22 cellular contexts compared by ENCODE assay signal in genomic region chr2:222322241-222322640, GRCh38. TPM values are rescaled to one million over a fixed set of nuclear protein-coding genes. Genes with fewer than 3 reads are reported as not detected.
DNase-seq lines count a peak whose midpoint lies in the region; ATAC-seq and TF ChIP-seq lines count a peak whose summit lies in the region.
"Had no signal": no experiment of that assay in that cellular context is flagged by ENCODE, and none has a peak within 500 bp of the region (broad histone marks: within the 10 kb centered on the region; RNA-seq: fewer than 3 reads in every experiment).

No MANE protein-coding gene starts in this region.

- H3K9me3 ChIP-seq in gastroesophageal sphincter (no peaks in the 10 kb centered on the region), lower lobe of right lung (no peaks in the 10 kb centered on the region)
- H3K9me3 ChIP-seq: psoas muscle, tibial nerve had no signal

- H3K36me3 ChIP-seq in gastroesophageal sphincter (no peaks in the 10 kb centered on the region), lower lobe of right lung (no peaks in the 10 kb centered on the region)
- H3K36me3 ChIP-seq: tibial nerve had no signal

- ATAC-seq in GM18867 (IDR thresholded peaks at IDR 0.05; ENCODE audit: unreplicated experiment) (peak; percentile 37), GM21515 (IDR thresholded peaks at IDR 0.05; ENCODE audit: unreplicated experiment) (peak; percentile 34), HG03354 (IDR thresholded peaks at IDR 0.05; ENCODE audit: poor library complexity, severe bottlenecking, unreplicated experiment) (peak; percentile 25), gastroesophageal sphincter (no peak), HG03025 (IDR thresholded peaks at IDR 0.05; ENCODE audit: low FRiP score, unreplicated experiment) (no peak), lower lobe of right lung (no peak)
- ATAC-seq: left lobe of liver, Panc1, psoas muscle, WTC11 had no signal

- no peak for TF ChIP-seq EP300 in gastroesophageal sphincter (IDR thresholded peaks at IDR 0.05)

- no peak for TF ChIP-seq CTCF in gastroesophageal sphincter (IDR thresholded peaks at IDR 0.05)
- TF ChIP-seq CTCF in lower lobe of right lung (IDR thresholded peaks at IDR 0.05): no peak

- H3K27me3 ChIP-seq in gastroesophageal sphincter: peaks cover 55% of the 10 kb centered on the region
- peaks cover 24% of the 10 kb centered on the region for H3K27me3 ChIP-seq in lower lobe of right lung (ENCODE audit: low read depth)

- no peak for TF ChIP-seq POLR2A in gastroesophageal sphincter (IDR thresholded peaks at IDR 0.05)

- H3K4me1 ChIP-seq in gastroesophageal sphincter: peaks cover 0 to 30% (median 10%) of the 10 kb centered on the region in 3 donors
- H3K4me1 ChIP-seq in lower lobe of right lung: peaks cover 21% of the 10 kb centered on the region

- intact Hi-C loops in lower lobe of right lung (cut with DNase I): no loop called here

- no peak for DNase-seq in glomerular visceral epithelial cell (ENCODE audit: extremely low spot score)
- no peak for DNase-seq in lower lobe of right lung
- DNase-seq: activated CD4-positive, alpha-beta memory T cell treated with anti-CD3 and anti-CD28 coated beads, Interleukin-2, amount 10 ng/mL, durations not matched to agents 7 days and 5 days; activated naive CD4-positive, alpha-beta T cell treated with anti-CD3 and anti-CD28 coated beads, Interleukin-2, amount 10 ng/mL, durations not matched to agents 7 days and 5 days; activated T-cell treated with anti-CD3 and anti-CD28 coated beads, Interleukin-2, amount 50 U/mL, for 1 hour; anterior cingulate cortex; DND-41; erythroblast; NCI-H146; psoas muscle; stimulated activated CD4-positive, alpha-beta T cell treated with anti-CD3 and anti-CD28 coated beads, Interleukin-2, amount 100 ng/mL, for 24 hours had no signal

- H3K27ac ChIP-seq in gastroesophageal sphincter: no peak overlapping the region
- H3K27ac ChIP-seq in lower lobe of right lung: no peak overlapping the region
- H3K27ac ChIP-seq: psoas muscle, tibial nerve had no signal

- no peak overlapping the region for H3K4me3 ChIP-seq in gastroesophageal sphincter
- no peak overlapping the region for H3K4me3 ChIP-seq in lower lobe of right lung
- H3K4me3 ChIP-seq: psoas muscle, tibial nerve had no signal

RNA-seq across cellular contexts. Expression of gene PAX3, which starts 23.4 kb away (rescaled TPM):
- total RNA-seq in gastroesophageal sphincter: under 1 TPM in 1 of 4 donors, not detected in 3; 0.31 TPM
- not detected for total RNA-seq in lower lobe of right lung
- total RNA-seq: activated CD4-positive, alpha-beta memory T cell treated with anti-CD3 and anti-CD28 coated beads, Interleukin-2, amount 10 ng/mL, durations not matched to agents 7 days and 5 days; frontal cortex; left lobe of liver; T-helper 2 cell treated with Interferon-gamma antibody and Interleukin-4, amounts not matched to agents 100 ng/mL and 5 ng/mL, for 36 hours; tibial nerve; WTC11 had no signal

Comparison
In these comparisons a context has a peak if more than half of its experiments do, and no peak if none do; other contexts are left out.
1. ATAC-seq: peak in GM18867 (single experiment), GM21515 (single experiment) and HG03354 (single experiment); none in gastroesophageal sphincter (single experiment), HG03025 (single experiment) and lower lobe of right lung (0 of 2).